In genomic region chr3:61650276-61650675, GRCh38 we compare ENCODE assay signal across 11 cellular contexts.
DNase-seq lines count a peak whose midpoint lies in the region; ATAC-seq and TF ChIP-seq lines count a peak whose summit lies in the region.
"Had no signal": no experiment of that assay in that cellular context is flagged by ENCODE, and none has a peak within 500 bp of the region (broad histone marks: within the 10 kb centered on the region; RNA-seq: fewer than 3 reads in every experiment).

No MANE protein-coding gene starts in this region.

- in situ Hi-C loops in KBM-7 (cut with MboI; ENCODE audit: low pct_unique_long_range_greater_than_20kb, low sequenced_read_pairs), result no loop called here

- H3K27me3 ChIP-seq in body of pancreas (no peaks in the 10 kb centered on the region), right cardiac atrium (ENCODE audit: control insufficient read depth, insufficient read depth) (no peaks in the 10 kb centered on the region), stomach (no peaks in the 10 kb centered on the region)

- intact Hi-C loops in body of pancreas (cut with DNase I), result no loop called here
- intact Hi-C loops in right cardiac atrium (cut with DNase I), result no loop called here
- intact Hi-C loops in stomach (cut with DNase I; ENCODE audit: low total_unique reads), result no loop called here

- TF ChIP-seq CTCF in body of pancreas (IDR thresholded peaks at IDR 0.05) (no peak), stomach (IDR thresholded peaks at IDR 0.05) (no peak), RWPE1 (conservative IDR thresholded peaks at IDR 0.05; ENCODE audit: low read depth) (no peak)

- H3K9me3 ChIP-seq in body of pancreas (no peaks in the 10 kb centered on the region), right cardiac atrium (ENCODE audit: control insufficient read depth, low read length) (no peaks in the 10 kb centered on the region), stomach (peaks cover 0 to 2% (median 0%) of the 10 kb centered on the region in 4 donors)

- CTCF ChIA-PET in RWPE1 (lab: Yijun Ruan, JAX), result no interaction called here

- DNase-seq in GM04504 (ENCODE audit: low read depth) (peak; percentile 95), body of pancreas (peak; percentile 23 to 54 (median 41)), right cardiac atrium (peak in 2 of 3 donors; percentile 68 to 73), stomach (no peak), KBM-7 (no peak), RWPE1 (ENCODE audit: low spot score) (no peak), DMS53 treated with DMSO at 0.1 percent for 48 hours (lab: John Stamatoyannopoulos, UW; ENCODE audit: unreplicated experiment) (no peak)
- DNase-seq: NCI-H2029 treated with DMSO at 0.1 percent for 48 hours, occipital lobe had no signal

- 54 to 68% methylated on average over 7 of the region's 7 CpGs for WGBS in body of pancreas, 2 donors
- 19% methylated on average over 7 of the region's 7 CpGs for WGBS in right cardiac atrium
- 54 to 90% (median 67%) methylated on average over 7 of the region's 7 CpGs for WGBS in stomach, 5 donors

- ATAC-seq in body of pancreas, result peak; percentile 66
- peak; percentile 78 to 79 for ATAC-seq in right cardiac atrium
- ATAC-seq in HG02571 (IDR thresholded peaks at IDR 0.05; ENCODE audit: unreplicated experiment), result no peak
- ATAC-seq: Panc1 had no signal

- H3K4me3 ChIP-seq in body of pancreas, result no peak overlapping the region
- no peak overlapping the region for H3K4me3 ChIP-seq in right cardiac atrium (ENCODE audit: low read length)
- no peak overlapping the region for H3K4me3 ChIP-seq in stomach

- TF ChIP-seq POLR2A in body of pancreas (IDR thresholded peaks at IDR 0.05) (no peak), stomach (IDR thresholded peaks at IDR 0.05) (no peak)

- H3K36me3 ChIP-seq in body of pancreas (replicated peaks in 1 of 2; ENCODE audit: insufficient read depth in 1 of 2, low read depth in 2 of 2), result no peaks in the 10 kb centered on the region
- no peaks in the 10 kb centered on the region for H3K36me3 ChIP-seq in stomach

- POLR2A ChIA-PET in RWPE1 (lab: Yijun Ruan, JAX; ENCODE audit: low non-redundant PET), result no interaction called here

- no peak for TF ChIP-seq EP300 in stomach (IDR thresholded peaks at IDR 0.05)

- H3K4me1 ChIP-seq in body of pancreas (peaks cover 2% of the 10 kb centered on the region), right cardiac atrium (ENCODE audit: control insufficient read depth, insufficient read depth, low read length) (peaks cover 9% of the 10 kb centered on the region), stomach (peaks cover 0 to 31% (median 9%) of the 10 kb centered on the region in 4 donors)

- no peak overlapping the region for H3K27ac ChIP-seq in body of pancreas
- no peak overlapping the region for H3K27ac ChIP-seq in right cardiac atrium (ENCODE audit: low read length)
- H3K27ac ChIP-seq in stomach, result peak overlapping the region in 3 of 5 donors; percentile 17 to 48 (median 33)
- H3K27ac ChIP-seq in RWPE1, result no peak overlapping the region

Comparison
In these comparisons a context has a peak if more than half of its experiments do, and no peak if none do; other contexts are left out.
1. DNase-seq: peak in GM04504 (single experiment), body of pancreas (4 of 4) and right cardiac atrium (2 of 3); none in stomach (single experiment), KBM-7 (single experiment), RWPE1 (single experiment) and DMS53 treated with DMSO at 0.1 percent for 48 hours (single experiment).
2. H3K27ac ChIP-seq: peak in stomach (3 of 5); none in body of pancreas (0 of 4), right cardiac atrium (single experiment) and RWPE1 (single experiment).